In the genomic region with DNA sequence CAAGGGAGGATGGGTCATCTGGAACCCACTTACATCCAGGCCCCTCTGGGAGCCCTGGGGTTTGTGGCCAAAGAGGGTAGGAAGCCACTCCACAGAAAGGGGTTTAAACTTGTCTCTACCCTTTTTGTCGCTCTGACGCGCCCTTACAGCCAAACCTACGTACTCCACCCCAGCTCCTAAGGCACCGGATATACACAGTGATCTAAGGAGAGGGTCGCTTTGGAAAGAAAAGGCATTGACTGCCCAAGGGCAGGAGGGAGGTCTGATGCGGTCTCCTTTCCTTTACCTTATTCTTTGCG, we compare ENCODE assay signal across 9 cellular contexts. TPM values are rescaled to one million over a fixed set of nuclear protein-coding genes. Genes with fewer than 3 reads are reported as not detected.
DNase-seq lines count a peak whose midpoint lies in the region; ATAC-seq and TF ChIP-seq lines count a peak whose summit lies in the region.
"Had no signal": no experiment of that assay in that cellular context is flagged by ENCODE, and none has a peak within 500 bp of the region (broad histone marks: within the 10 kb centered on the region; RNA-seq: fewer than 3 reads in every experiment).

No MANE protein-coding gene starts in this region.

- no peak overlapping the region for H3K27ac Mint-ChIP-seq in activated T-cell treated with anti-CD3 and anti-CD28 coated beads, Interleukin-2, amount 50 U/mL, for 72 hours

- H2BK12ac ChIP-seq in mesenchymal stem cell (ENCODE audit: low read length in 2 of 2) = no peak overlapping the region

- peaks cover 55% of the 10 kb centered on the region for H3K27me3 Mint-ChIP-seq in activated T-cell treated with anti-CD3 and anti-CD28 coated beads, Interleukin-2, amount 50 U/mL, for 72 hours (ENCODE audit: low read depth)

- peak overlapping the region; percentile 91 for H2AFZ ChIP-seq in mesenchymal stem cell (ENCODE audit: low read depth, low read length)

- no peak overlapping the region for H4K91ac ChIP-seq in mesenchymal stem cell (ENCODE audit: low read length)

- H3K27me3 ChIP-seq in HUES48 (ENCODE audit: control insufficient read depth, insufficient read depth, low read length) = peaks cover 52% of the 10 kb centered on the region
- no peaks in the 10 kb centered on the region for H3K27me3 ChIP-seq in mesenchymal stem cell (ENCODE audit: control insufficient read depth in 1 of 2, insufficient read depth in 1 of 2, low read length in 2 of 2)
- no peaks in the 10 kb centered on the region for H3K27me3 ChIP-seq in testis

- H3K36me3 ChIP-seq in HUES48 (ENCODE audit: control insufficient read depth, insufficient read depth, low read length) (no peaks in the 10 kb centered on the region), mesenchymal stem cell (ENCODE audit: control insufficient read depth in 1 of 2, insufficient read depth in 2 of 2, low read depth in 1 of 2, low read length in 2 of 2) (no peaks in the 10 kb centered on the region), testis (ENCODE audit: low read depth, missing control alignments) (no peaks in the 10 kb centered on the region)

- H2BK15ac ChIP-seq in mesenchymal stem cell (ENCODE audit: low read depth, poor library complexity, severe bottlenecking) = no peak overlapping the region

- intact Hi-C loops in testis (cut with DNase I; ENCODE audit: low total_unique reads) = loop anchor here (10.0 kb wide), 1 partner anchor 273 kb away; no protein-coding TSS in a partner anchor

- H3K9me3 ChIP-seq in HUES48 (ENCODE audit: control insufficient read depth, insufficient read depth, low read length) = no peaks in the 10 kb centered on the region
- no peaks in the 10 kb centered on the region for H3K9me3 ChIP-seq in mesenchymal stem cell (ENCODE audit: control insufficient read depth, low read length)
- no peaks in the 10 kb centered on the region for H3K9me3 ChIP-seq in testis

- H3K4me2 ChIP-seq in mesenchymal stem cell (ENCODE audit: low read length, poor library complexity, severe bottlenecking) = peak overlapping the region; percentile 84

- no peak overlapping the region for H2BK5ac ChIP-seq in mesenchymal stem cell (ENCODE audit: low read depth, low read length, poor library complexity, severe bottlenecking)

- 31% methylated on average over 7 of the region's 8 CpGs for WGBS in mesenchymal stem cell
- 52 to 56% methylated on average over 8 of the region's 8 CpGs for WGBS in testis, 2 donors

- peak overlapping the region in 1 of 2 experiments; percentile 49 for H3K4ac ChIP-seq in mesenchymal stem cell (ENCODE audit: low read depth in 1 of 2, low read length in 2 of 2)

- no peak for TF ChIP-seq POLR2A in testis (IDR thresholded peaks at IDR 0.05)

- H3K79me1 ChIP-seq in mesenchymal stem cell (replicated peaks; ENCODE audit: low read length, poor library complexity, severe bottlenecking) = peaks cover 10% of the 10 kb centered on the region

- peak overlapping the region; percentile 85 for H3K4me3 ChIP-seq in HUES48 (ENCODE audit: low read depth, low read length)
- peak overlapping the region; percentile 77 for H3K4me3 ChIP-seq in choroid plexus epithelial cell (ENCODE audit: low read depth, low read length)
- H3K4me3 ChIP-seq in mesenchymal stem cell (ENCODE audit: insufficient read depth in 1 of 2, low read depth in 1 of 2, low read length in 2 of 2) = peak overlapping the region in 1 of 2 experiments; percentile 71
- peak overlapping the region; percentile 79 to 83 for H3K4me3 ChIP-seq in testis

- H3K27ac ChIP-seq in HUES48 (ENCODE audit: low read depth, low read length) (peak overlapping the region; percentile 42), mesenchymal stem cell (ENCODE audit: low read length, poor library complexity, severe bottlenecking) (no peak overlapping the region), testis (peak overlapping the region; percentile 51 to 88)
- H3K27ac ChIP-seq: SK-N-MC had no signal

- ATAC-seq in activated T-cell treated with anti-CD3 and anti-CD28 coated beads, Interleukin-2, amount 50 U/mL, for 72 hours (replicated peaks in 1 of 2) = no peak

- peaks cover 9% of the 10 kb centered on the region for H3K4me1 Mint-ChIP-seq in activated T-cell treated with anti-CD3 and anti-CD28 coated beads, Interleukin-2, amount 50 U/mL, for 72 hours (ENCODE audit: low read depth)

- H2AK5ac ChIP-seq in mesenchymal stem cell (ENCODE audit: low read length, severe bottlenecking) = no peak overlapping the region

- H3K36me3 Mint-ChIP-seq in activated T-cell treated with anti-CD3 and anti-CD28 coated beads, Interleukin-2, amount 50 U/mL, for 72 hours (ENCODE audit: insufficient read depth in 2 of 2) = peaks cover 4 to 5% of the 10 kb centered on the region in 2 donors

- peak overlapping the region in 1 of 2 donors; percentile 39 for H3K4me3 Mint-ChIP-seq in activated T-cell treated with anti-CD3 and anti-CD28 coated beads, Interleukin-2, amount 50 U/mL, for 72 hours

- no peak overlapping the region for H3K18ac ChIP-seq in mesenchymal stem cell (ENCODE audit: low read depth in 1 of 2, low read length in 2 of 2)

- H3K9ac ChIP-seq in HUES48 (ENCODE audit: low read depth, low read length) = peak overlapping the region; percentile 39; the same call in 1 of the 2 replicates
- peak overlapping the region; percentile 54 for H3K9ac ChIP-seq in mesenchymal stem cell (ENCODE audit: low read length)

- no peak overlapping the region for H4K8ac ChIP-seq in mesenchymal stem cell (ENCODE audit: low read length)

- no peak overlapping the region for H3K23ac ChIP-seq in mesenchymal stem cell (ENCODE audit: low read length in 2 of 2)

- DNase-seq in choroid plexus epithelial cell (ENCODE audit: low read depth) (no peak), mesenchymal stem cell (peak; percentile 13), testis (no peak), DMS114 treated with DMSO at 0.1 percent for 48 hours (lab: John Stamatoyannopoulos, UW; ENCODE audit: unreplicated experiment) (no peak), SHP77 treated with DMSO at 0.1 percent for 48 hours (lab: John Stamatoyannopoulos, UW) (no peak)
- DNase-seq in activated T-cell treated with anti-CD3 and anti-CD28 coated beads, Interleukin-2, amount 50 U/mL, for 72 hours = no peak
- DNase-seq: activated naive CD4-positive, alpha-beta T cell had no signal

- no peak overlapping the region for H3K14ac ChIP-seq in mesenchymal stem cell (ENCODE audit: low read length in 2 of 2)

- H3K9me3 Mint-ChIP-seq in activated T-cell treated with anti-CD3 and anti-CD28 coated beads, Interleukin-2, amount 50 U/mL, for 72 hours = no peaks in the 10 kb centered on the region

- H3K4me1 ChIP-seq in HUES48 (ENCODE audit: control insufficient read depth, insufficient read depth, low read length) (peaks cover 35% of the 10 kb centered on the region), mesenchymal stem cell (ENCODE audit: control insufficient read depth, insufficient read depth, low read depth, low read length) (peaks cover 11% of the 10 kb centered on the region), testis (peaks cover 10% of the 10 kb centered on the region)

- no peak for TF ChIP-seq CTCF in choroid plexus epithelial cell (conservative IDR thresholded peaks at IDR 0.05; ENCODE audit: low read depth, low read length)
- TF ChIP-seq CTCF in testis (IDR thresholded peaks at IDR 0.05) = no peak

- H2BK120ac ChIP-seq in mesenchymal stem cell (ENCODE audit: low read depth, low read length) = no peak overlapping the region

RNA-seq across cellular contexts. Expression of gene PRKD1, which starts 0.6 kb away (rescaled TPM):
- 6.5 TPM for polyA plus RNA-seq in mesenchymal stem cell (2013, experiment 1 of 2)
- 6.3 TPM for polyA plus RNA-seq in mesenchymal stem cell (2013, experiment 2 of 2)
- total RNA-seq in testis = 10 to 100 TPM; 67.2 to 82.9 TPM
- polyA plus RNA-seq in testis (ENCODE audit: insufficient read depth, low read depth, low replicate concordance) = 29.9 TPM
- not detected for total RNA-seq in activated T-cell treated with anti-CD3 and anti-CD28 coated beads, Interleukin-2, amount 50 U/mL, for 72 hours

Comparison
In these comparisons a context has a peak if more than half of its experiments do, and no peak if none do; other contexts are left out.
1. RNA of gene PRKD1, which starts 0.6 kb away (total RNA-seq): 67.2 to 82.9 TPM in testis; not detected in activated T-cell treated with anti-CD3 and anti-CD28 coated beads, Interleukin-2, amount 50 U/mL, for 72 hours; every median in the first group is over 10 times any median in the second.